In genomic region chr5:24059716-24060115, GRCh38 we compare ENCODE assay signal across 28 cellular contexts.
"Had no signal": no experiment of that assay in that cellular context is flagged by ENCODE, and none has a peak within 500 bp of the region (broad histone marks: within the 10 kb centered on the region; RNA-seq: fewer than 3 reads in every experiment).

No MANE protein-coding gene starts in this region.

- H3K27ac ChIP-seq: colonic mucosa, epithelial cell of prostate, esophagus squamous epithelium, gastrocnemius medialis, heart right ventricle, hepatocyte, left ventricle myocardium inferior, lower lobe of right lung had no signal

- DNase-seq: colonic mucosa; cortex of kidney; effector CD8-positive, alpha-beta T cell; effector memory CD8-positive, alpha-beta T cell; endodermal cell; erythroblast; esophagus squamous epithelium; foreskin melanocyte; gastrocnemius medialis; glutamatergic neuron; head of caudate nucleus; heart right ventricle; hypothalamus; immature natural killer cell; islet precursor cell; kidney; kidney glomerular epithelial cell; left colon; left ventricle myocardium inferior; lower lobe of right lung; mesenchymal stem cell; mucosa of descending colon; naive B cell had no signal

- FAIRE-seq: endometrium, kidney had no signal

- ATAC-seq: effector memory CD8-positive, alpha-beta T cell; esophagus mucosa; gastrocnemius medialis; heart right ventricle; left colon; left lobe of liver; lower lobe of right lung; mucosa of descending colon had no signal

- H3K27me3 ChIP-seq: colonic mucosa, esophagus squamous epithelium, gastrocnemius medialis, heart right ventricle, hepatocyte had no signal

- H3K36me3 ChIP-seq: colonic mucosa, esophagus squamous epithelium, gastrocnemius medialis, heart right ventricle, left ventricle myocardium inferior, lower lobe of right lung had no signal

- H3K4me1 ChIP-seq: colonic mucosa, esophagus squamous epithelium, gastrocnemius medialis, heart right ventricle, left ventricle myocardium inferior, lower lobe of right lung had no signal

- H3K4me3 ChIP-seq: colonic mucosa, esophagus squamous epithelium, gastrocnemius medialis, heart right ventricle, hepatocyte, left ventricle myocardium inferior, lower lobe of right lung, mucosa of descending colon had no signal

- H3K9me3 ChIP-seq: colonic mucosa, gastrocnemius medialis, lower lobe of right lung, mucosa of descending colon had no signal
